ENCODE assay signal across 34 cellular contexts in genomic region chr11:5282652-5283051, GRCh38. TPM values are rescaled to one million over a fixed set of nuclear protein-coding genes. Genes with fewer than 3 reads are reported as not detected.
"Had no signal": no experiment of that assay in that cellular context is flagged by ENCODE, and none has a peak within 500 bp of the region (broad histone marks: within the 10 kb centered on the region; RNA-seq: fewer than 3 reads in every experiment).

No MANE protein-coding gene starts in this region.

- H3K9me3 Mint-ChIP-seq: stimulated activated effector memory CD8-positive, alpha-beta T cell treated with anti-CD3 and anti-CD28 coated beads, Interleukin-12 subunit alpha, Interleukin-12 subunit beta, amount 100 ng/mL, for 72 hours; stimulated activated memory B cell treated with anti-CD40 and anti-IgM and Interleukin-4, amounts not matched to agents 10 μg/mL and 1 μg/mL and 100 μg/mL, for 72 hours; stimulated activated naive B cell treated with anti-CD40 and anti-IgM and Interleukin-4, amounts not matched to agents 10 μg/mL and 1 μg/mL and 100 μg/mL, for 72 hours; stimulated activated naive CD8-positive, alpha-beta T cell treated with anti-CD3 and anti-CD28 coated beads, Interleukin-15, amount 100 ng/mL, for 72 hours; stimulated activated naive CD8-positive, alpha-beta T cell treated with anti-CD3 and anti-CD28 coated beads, Interleukin-15, Interleukin-2, amounts not matched to agents 100 ng/mL and 50 ng/mL, for 24 hours; type B pancreatic cell had no signal

- H3K9me3 ChIP-seq: stomach, suprapubic skin, testis, thoracic aorta, thyroid gland, tibial artery, tibial nerve, transverse colon, upper lobe of left lung, upper lobe of right lung, uterus, vagina had no signal

- FAIRE-seq: urothelium cell line had no signal

- H3K36me3 ChIP-seq: stomach, suprapubic skin, thoracic aorta, thyroid gland, tibial artery, tibial nerve, transverse colon, upper lobe of left lung, upper lobe of right lung, uterus, vagina had no signal

- H3K27me3 ChIP-seq: stomach, suprapubic skin, testis, thyroid gland, tibial artery, tibial nerve, transverse colon, upper lobe of left lung, upper lobe of right lung, uterus, vagina had no signal

- H3K4me3 ChIP-seq: stomach, suprapubic skin, testis, thoracic aorta, thyroid gland, tibial artery, tibial nerve, transverse colon, upper lobe of left lung, upper lobe of right lung, uterus, vagina had no signal

- DNase-seq: stimulated activated CD4-positive, alpha-beta T cell treated with anti-CD3 and anti-CD28 coated beads, Interleukin-2, amount 100 ng/mL, for 48 hours; stimulated activated CD4-positive, alpha-beta T cell treated with anti-CD3 and anti-CD28 coated beads, Interleukin-4, amount 100 ng/mL, for 1 hour; stimulated activated CD4-positive, alpha-beta T cell treated with anti-CD3 and anti-CD28 coated beads, Interleukin-4, amount 100 ng/mL, for 24 hours; stimulated activated CD4-positive, alpha-beta T cell treated with anti-CD3 and anti-CD28 coated beads, Interleukin-4, amount 100 ng/mL, for 4 hours; stimulated activated CD8-positive, alpha-beta memory T cell treated with anti-CD3 and anti-CD28 coated beads, Interleukin-4, amount 100 ng/mL, for 48 hours; stimulated activated naive B cell treated with anti-CD40 and anti-IgM and Interleukin-4, amounts not matched to agents 10 μg/mL and 1 μg/mL and 100 μg/mL, for 72 hours; stimulated activated naive CD4-positive, alpha-beta T cell; stimulated activated naive CD4-positive, alpha-beta T cell treated with Interleukin-2 at 50 U/mL for 16 hours; stimulated activated naive CD8-positive, alpha-beta T cell treated with anti-CD3 and anti-CD28 coated beads, Interleukin-15, amount 100 ng/mL, for 72 hours; stimulated activated naive CD8-positive, alpha-beta T cell treated with anti-CD3 and anti-CD28 coated beads, Interleukin-15, Interleukin-2, amounts not matched to agents 100 U/mL and 50 U/mL, for 24 hours; stomach; substantia nigra; testis; thyroid gland; tibial artery; transverse colon; trophoblast cell; upper lobe of left lung; upper lobe of right lung; uterus had no signal

- H3K36me3 Mint-ChIP-seq: stimulated activated effector memory CD8-positive, alpha-beta T cell treated with anti-CD3 and anti-CD28 coated beads, Interleukin-12 subunit alpha, Interleukin-12 subunit beta, amount 100 ng/mL, for 72 hours; stimulated activated memory B cell treated with anti-CD40 and anti-IgM and Interleukin-4, amounts not matched to agents 10 μg/mL and 1 μg/mL and 100 μg/mL, for 72 hours; stimulated activated naive B cell treated with anti-CD40 and anti-IgM and Interleukin-4, amounts not matched to agents 10 μg/mL and 1 μg/mL and 100 μg/mL, for 72 hours; type B pancreatic cell had no signal

- H3K4me1 ChIP-seq: stomach, suprapubic skin, testis, thyroid gland, upper lobe of left lung, upper lobe of right lung, uterus, vagina had no signal

- ATAC-seq: stimulated activated effector memory CD8-positive, alpha-beta T cell treated with anti-CD3 and anti-CD28 coated beads, Interleukin-12 subunit alpha, Interleukin-12 subunit beta, amount 100 ng/mL, for 72 hours; stimulated activated memory B cell treated with anti-CD40 and anti-IgM and Interleukin-4, amounts not matched to agents 10 μg/mL and 1 μg/mL and 100 μg/mL, for 72 hours; stimulated activated naive B cell treated with anti-CD40 and anti-IgM and Interleukin-4, amounts not matched to agents 10 μg/mL and 1 μg/mL and 100 μg/mL, for 72 hours; stimulated activated naive CD8-positive, alpha-beta T cell treated with anti-CD3 and anti-CD28 coated beads, Interleukin-15, amount 100 ng/mL, for 72 hours; stimulated activated naive CD8-positive, alpha-beta T cell treated with anti-CD3 and anti-CD28 coated beads, Interleukin-15, Interleukin-2, amounts not matched to agents 100 U/mL and 50 U/mL, for 24 hours; upper lobe of right lung had no signal

- H3K27ac Mint-ChIP-seq: stimulated activated effector memory CD8-positive, alpha-beta T cell treated with anti-CD3 and anti-CD28 coated beads, Interleukin-12 subunit alpha, Interleukin-12 subunit beta, amount 100 ng/mL, for 72 hours; stimulated activated memory B cell treated with anti-CD40 and anti-IgM and Interleukin-4, amounts not matched to agents 10 μg/mL and 1 μg/mL and 100 μg/mL, for 72 hours; stimulated activated naive B cell treated with anti-CD40 and anti-IgM and Interleukin-4, amounts not matched to agents 10 μg/mL and 1 μg/mL and 100 μg/mL, for 72 hours; stimulated activated naive CD8-positive, alpha-beta T cell treated with anti-CD3 and anti-CD28 coated beads, Interleukin-15, amount 100 ng/mL, for 72 hours; stimulated activated naive CD8-positive, alpha-beta T cell treated with anti-CD3 and anti-CD28 coated beads, Interleukin-15, Interleukin-2, amounts not matched to agents 100 ng/mL and 50 ng/mL, for 24 hours; type B pancreatic cell had no signal

- H3K27ac ChIP-seq: stomach, suprapubic skin, testis, thoracic aorta, thyroid gland, tibial artery, tibial nerve, transverse colon, upper lobe of left lung, upper lobe of right lung, uterus, vagina had no signal

RNA-seq across cellular contexts. Expression of gene HBE1, which starts 12.9 kb away (rescaled TPM):
- total RNA-seq: subcutaneous adipose tissue, thoracic aorta, tibial nerve, transverse colon, upper lobe of right lung, ureter, vagina had no signal
- polyA plus RNA-seq: stomach had no signal

RNA-seq across cellular contexts. Expression of gene OR51B4, which starts 19.1 kb away (rescaled TPM):
- total RNA-seq: stomach, subcutaneous adipose tissue, suprapubic skin, temporal lobe, thoracic aorta, thyroid gland, transverse colon, upper lobe of right lung, vagina had no signal
- polyA plus RNA-seq: stomach, thymus, urinary bladder had no signal

RNA-seq across cellular contexts. Expression of gene HBG2, which starts 28.1 kb away (rescaled TPM):
- total RNA-seq: subcutaneous adipose tissue, suprapubic skin, testis, thoracic aorta, thyroid gland, tibial nerve, transverse colon, ureter, vagina had no signal
- polyA plus RNA-seq: urinary bladder had no signal

RNA-seq across cellular contexts. Expression of gene HBG1, which starts 33.0 kb away (rescaled TPM):
- total RNA-seq: subcutaneous adipose tissue, suprapubic skin, testis, thoracic aorta, thyroid gland, tibial nerve, transverse colon, upper lobe of right lung, ureter, vagina had no signal
- polyA plus RNA-seq: stomach, urinary bladder had no signal

RNA-seq across cellular contexts. Expression of gene OR51B2, which starts 41.4 kb away (rescaled TPM):
- total RNA-seq: subcutaneous adipose tissue, suprapubic skin, thoracic aorta, thyroid gland, transverse colon, upper lobe of right lung, ureter, vagina had no signal
- polyA plus RNA-seq: stomach, urinary bladder had no signal
